In genomic region chr13:113997845-113998751, GRCh38 we compare ENCODE assay signal across 9 cellular contexts. TPM values are rescaled to one million over a fixed set of nuclear protein-coding genes. Genes with fewer than 3 reads are reported as not detected.
DNase-seq lines count a peak whose midpoint lies in the region; ATAC-seq and TF ChIP-seq lines count a peak whose summit lies in the region.
"Had no signal": no experiment of that assay in that cellular context is flagged by ENCODE, and none has a peak within 500 bp of the region (broad histone marks: within the 10 kb centered on the region; RNA-seq: fewer than 3 reads in every experiment).

No MANE protein-coding gene starts in this region.

- H3K4me1 ChIP-seq in psoas muscle = no peaks in the 10 kb centered on the region

- TF ChIP-seq CTCF in foreskin fibroblast (IDR thresholded peaks at IDR 0.05; ENCODE audit: low read depth, low read length) = no peak
- TF ChIP-seq CTCF in psoas muscle (IDR thresholded peaks at IDR 0.05) = no peak

- H3K36me3 ChIP-seq in psoas muscle (ENCODE audit: insufficient read depth in 1 of 2, low read depth in 1 of 2) = peaks cover 0 to 48% of the 10 kb centered on the region in 2 donors

- no peak overlapping the region for H3K27ac ChIP-seq in psoas muscle

- H3K4me3 ChIP-seq in foreskin fibroblast (ENCODE audit: low read depth in 1 of 2, low read length in 2 of 2) = no peak overlapping the region
- no peak overlapping the region for H3K4me3 ChIP-seq in psoas muscle

- H3K9me3 ChIP-seq in psoas muscle = no peaks in the 10 kb centered on the region

- DNase-seq in Daoy (ENCODE audit: low read depth) (peak; percentile 54), T1000 (lab: John Stamatoyannopoulos, UW) (peak; percentile 38), foreskin fibroblast (peak; percentile 96), psoas muscle (peak; percentile 73 to 77), medulla oblongata (ENCODE audit: extremely low spot score) (no peak), cerebellum (ENCODE audit: low spot score) (no peak)
- DNase-seq: activated CD4-positive, alpha-beta T cell treated with anti-CD3 and anti-CD28 coated beads, Interleukin-2, amount 10 ng/mL, durations not matched to agents 24 days and 14 days had no signal

- intact Hi-C loops in psoas muscle (cut with DNase I) = no loop called here

- 56 to 67% (median 59%) methylated on average over 28 to 29 of the region's 29 CpGs for WGBS in psoas muscle, 3 donors

- no peaks in the 10 kb centered on the region for H3K27me3 ChIP-seq in psoas muscle (ENCODE audit: insufficient read depth in 3 of 3, low read length in 2 of 3)

- ATAC-seq in psoas muscle (peak; percentile 29 to 71 (median 47)), HG03280 (IDR thresholded peaks at IDR 0.05; ENCODE audit: unreplicated experiment) (no peak), GM21528 (IDR thresholded peaks at IDR 0.05; ENCODE audit: low FRiP score, unreplicated experiment) (no peak)

RNA-seq across cellular contexts. Expression of gene C13orf46, which starts 24.2 kb away (rescaled TPM):
- not detected in 2 replicates for total RNA-seq in Daoy (2014; rRNA removed; shearing (Covaris generic))
- total RNA-seq in psoas muscle (1 to 10 TPM in 1 of 4 donors, under 1 TPM in 3; 0.24 to 2.5 (median 0.73) TPM), cerebellum (0.54 TPM)
- under 1 TPM in 2 of 3 donors, not detected in 1; 0.14 to 0.53 TPM for polyA plus RNA-seq in psoas muscle

Comparison
In these comparisons a context has a peak if more than half of its experiments do, and no peak if none do; other contexts are left out.
1. DNase-seq: peak in Daoy (single experiment), T1000 (single experiment), foreskin fibroblast (2 of 2) and psoas muscle (2 of 2); none in medulla oblongata (single experiment) and cerebellum (single experiment).
2. ATAC-seq: peak in psoas muscle (4 of 4); none in HG03280 (single experiment) and GM21528 (single experiment).